Comparison of ENCODE assay signal across 4 cellular contexts in the genomic region with DNA sequence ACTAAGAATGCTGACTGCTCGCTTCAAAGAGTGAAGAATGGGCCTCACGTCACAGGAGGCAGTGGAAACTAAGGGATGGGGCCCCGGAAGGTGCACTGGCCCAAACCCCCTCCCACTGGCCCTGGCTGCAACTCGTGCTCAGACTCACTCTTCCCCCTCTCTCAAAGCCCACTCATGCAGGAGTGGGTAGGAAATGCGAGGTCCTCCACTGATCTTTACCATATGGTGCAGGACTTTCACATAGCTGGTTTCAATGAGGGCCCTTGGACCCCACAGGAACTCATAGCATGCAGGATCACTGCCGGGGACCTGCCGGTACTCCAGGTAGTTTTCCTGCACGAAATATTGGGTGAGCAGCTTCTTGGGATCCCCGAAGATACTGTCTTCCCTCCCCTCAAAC. TPM values are rescaled to one million over a fixed set of nuclear protein-coding genes. Genes with fewer than 3 reads are reported as not detected.
"Had no signal": no experiment of that assay in that cellular context is flagged by ENCODE, and none has a peak within 500 bp of the region (broad histone marks: within the 10 kb centered on the region; RNA-seq: fewer than 3 reads in every experiment).

No MANE protein-coding gene starts in this region.

RNA-seq across cellular contexts. Expression of gene MAGEA6, which starts 2.9 kb away (rescaled TPM):
- total RNA-seq: GM23248, H9, IMR-90 had no signal
- polyA plus RNA-seq: GM23248, IMR-90 had no signal

RNA-seq across cellular contexts. Expression of gene CSAG3, which starts 7.5 kb away (rescaled TPM):
- total RNA-seq: GM23248, H9, HT-29, IMR-90 had no signal
- polyA plus RNA-seq: GM23248, IMR-90 had no signal

RNA-seq across cellular contexts. Expression of gene MAGEA2, which starts 12.9 kb away (rescaled TPM):
- total RNA-seq: GM23248, IMR-90 had no signal
- polyA plus RNA-seq: GM23248, IMR-90 had no signal

RNA-seq across cellular contexts. Expression of gene MAGEA12, which starts 33.0 kb away (rescaled TPM):
- total RNA-seq: H9, IMR-90 had no signal
- polyA plus RNA-seq: IMR-90 had no signal

RNA-seq across cellular contexts. Expression of gene CSAG1, which starts 33.0 kb away (rescaled TPM):
- total RNA-seq: GM23248, H9, IMR-90 had no signal
- polyA plus RNA-seq: IMR-90 had no signal
